Comparison of ENCODE assay signal across 8 cellular contexts in the genomic region with DNA sequence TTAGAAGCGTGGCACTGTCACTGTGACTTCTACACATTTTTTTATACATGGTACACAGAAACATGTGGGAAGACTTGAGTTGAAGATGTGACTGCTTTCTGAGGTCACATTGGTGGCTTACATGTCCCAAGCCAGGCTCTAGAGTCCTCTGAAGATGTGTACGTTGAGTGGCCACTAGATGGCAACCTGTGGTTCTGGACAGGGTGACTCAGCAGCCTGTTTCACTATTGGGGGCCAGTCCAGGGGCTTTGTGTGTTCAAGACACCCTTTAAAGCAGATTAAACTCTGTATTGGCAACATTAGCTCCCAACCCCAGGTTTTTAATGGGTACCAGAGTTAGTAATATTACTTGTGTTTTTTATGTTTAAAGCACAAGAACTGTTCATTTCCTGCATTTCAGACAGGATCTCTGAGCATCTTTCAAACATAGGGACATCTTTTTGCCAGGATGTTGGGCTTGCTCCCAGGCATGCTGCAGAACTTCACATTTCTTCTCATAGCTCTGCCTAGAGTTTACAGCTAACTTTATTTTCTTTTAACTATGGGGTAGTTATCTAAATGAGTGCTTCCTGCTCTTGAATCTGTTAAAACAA. TPM values are rescaled to one million over a fixed set of nuclear protein-coding genes. Genes with fewer than 3 reads are reported as not detected.
DNase-seq lines count a peak whose midpoint lies in the region; ATAC-seq and TF ChIP-seq lines count a peak whose summit lies in the region.

No MANE protein-coding gene starts in this region.

- H3K9me3 ChIP-seq in OCI-LY7 (ENCODE audit: low read length): no peaks in the 10 kb centered on the region
- H3K9me3 ChIP-seq in neutrophil: no peaks in the 10 kb centered on the region
- H3K9me3 ChIP-seq in tibial artery: no peaks in the 10 kb centered on the region

- H3K36me3 ChIP-seq in OCI-LY7 (ENCODE audit: insufficient read depth, low read length) (peaks cover 29% of the 10 kb centered on the region; the same call in 1 of the 2 replicates), neutrophil (peaks cover 4% of the 10 kb centered on the region), tibial artery (peaks cover 17 to 35% (median 29%) of the 10 kb centered on the region in 3 donors)

- intact Hi-C loops in OCI-LY7 (cut with micrococcal nuclease; ENCODE audit: unreplicated experiment) (loop anchor here (1.0 to 5.0 kb wide), 2 partner anchors 44 to 130 kb away; no protein-coding TSS in a partner anchor), tibial artery (cut with DNase I; ENCODE audit: low total_unique reads) (no loop called here)

- BruUV-seq in OCI-LY7 (replicated peaks; lab: Mats Ljungman, UMichigan): no TSS peak

- H3K4me1 ChIP-seq in OCI-LY7 (ENCODE audit: insufficient read depth, low read length, poor library complexity, severe bottlenecking) (peaks cover 11% of the 10 kb centered on the region), neutrophil (ENCODE audit: control insufficient read depth in 1 of 2, insufficient read depth in 1 of 2, low read depth in 1 of 2, low read length in 1 of 2) (peaks cover 0 to 7% of the 10 kb centered on the region in 2 experiments), tibial artery (peaks cover 0 to 35% (median 10%) of the 10 kb centered on the region in 4 donors)

- H3K27ac ChIP-seq in OCI-LY7 (ENCODE audit: low read depth, low read length, poor library complexity, severe bottlenecking): peak overlapping the region; percentile 27
- H3K27ac ChIP-seq in neutrophil: no peak overlapping the region
- H3K27ac ChIP-seq in tibial artery: peak overlapping the region in 1 of 2 donors; percentile 38

- POLR2A ChIA-PET in OCI-LY7 (lab: Charles Lee): no interaction called here

- DNase-seq in DMS153 treated with DMSO at 0.1 percent for 48 hours (lab: John Stamatoyannopoulos, UW; ENCODE audit: unreplicated experiment) (peak; percentile 56), HPDE6-E6E7 (ENCODE audit: extremely low spot score) (peak; percentile 40), OCI-LY7 (ENCODE audit: low spot score) (peak; percentile 76), activated T-cell treated with anti-CD3 and anti-CD28 coated beads for 48 hours (ENCODE audit: low read depth) (peak; percentile 34), fibroblast of the aortic adventitia (ENCODE audit: low read depth) (peak; percentile 74), tibial artery (peak; percentile 66 to 70)

- H3K4me3 ChIP-seq in OCI-LY7 (ENCODE audit: low read depth, low read length, poor library complexity, severe bottlenecking) (no peak overlapping the region), fibroblast of the aortic adventitia (ENCODE audit: low read depth, low read length) (no peak overlapping the region), neutrophil (ENCODE audit: low read depth in 1 of 2, low read length in 1 of 2) (no peak overlapping the region), tibial artery (no peak overlapping the region)

- no peaks in the 10 kb centered on the region for H4K20me1 ChIP-seq in OCI-LY7 (ENCODE audit: insufficient read depth, low read length)

- CTCF ChIA-PET in OCI-LY7 (lab: Charles Lee; ENCODE audit: unreplicated experiment): no interaction called here

- TF ChIP-seq CTCF in OCI-LY7 (conservative IDR thresholded peaks at IDR 0.05; ENCODE audit: low read length) (peak; percentile 91), fibroblast of the aortic adventitia (IDR thresholded peaks at IDR 0.05; ENCODE audit: insufficient read depth, low read length) (peak; percentile 93), neutrophil (IDR thresholded peaks at IDR 0.05) (peak; percentile 41), tibial artery (IDR thresholded peaks at IDR 0.05) (peak; percentile 73)

- H3K79me2 ChIP-seq in OCI-LY7 (ENCODE audit: insufficient read depth, low read depth, low read length): no peaks in the 10 kb centered on the region

- ATAC-seq in GM21381 (IDR thresholded peaks at IDR 0.05; ENCODE audit: unreplicated experiment): peak; percentile 98

- no peaks in the 10 kb centered on the region for H3K27me3 ChIP-seq in neutrophil
- no peaks in the 10 kb centered on the region for H3K27me3 ChIP-seq in tibial artery

- H3K9me2 ChIP-seq in OCI-LY7 (ENCODE audit: insufficient read depth, low read length): no peaks in the 10 kb centered on the region

- no peak overlapping the region for H3K4me2 ChIP-seq in OCI-LY7 (ENCODE audit: low read length)

- peak overlapping the region; percentile 89 for H2AFZ ChIP-seq in OCI-LY7 (ENCODE audit: low read length)

RNA-seq across cellular contexts. Expression of a gene that starts 53.0 kb away (rescaled TPM):
- total RNA-seq in OCI-LY7 (2014; rRNA removed; shearing (Covaris generic)): 21.3 and 30.4 TPM in 2 replicates
- 24.4 and 34.2 TPM in 2 replicates for total RNA-seq in OCI-LY7 (2022)
- total RNA-seq in fibroblast of the aortic adventitia (ENCODE audit: low replicate concordance): 62.6 and 115 TPM in 2 replicates

Comparison
In these comparisons a context has a peak if more than half of its experiments do, and no peak if none do; other contexts are left out.
1. CTCF ChIP-seq: peak in every context shown above with its lines; median percentile 93 in fibroblast of the aortic adventitia; 91 in OCI-LY7; 73 in tibial artery; 41 in neutrophil.